Comparison of ENCODE assay signal across 23 cellular contexts in the genomic region with DNA sequence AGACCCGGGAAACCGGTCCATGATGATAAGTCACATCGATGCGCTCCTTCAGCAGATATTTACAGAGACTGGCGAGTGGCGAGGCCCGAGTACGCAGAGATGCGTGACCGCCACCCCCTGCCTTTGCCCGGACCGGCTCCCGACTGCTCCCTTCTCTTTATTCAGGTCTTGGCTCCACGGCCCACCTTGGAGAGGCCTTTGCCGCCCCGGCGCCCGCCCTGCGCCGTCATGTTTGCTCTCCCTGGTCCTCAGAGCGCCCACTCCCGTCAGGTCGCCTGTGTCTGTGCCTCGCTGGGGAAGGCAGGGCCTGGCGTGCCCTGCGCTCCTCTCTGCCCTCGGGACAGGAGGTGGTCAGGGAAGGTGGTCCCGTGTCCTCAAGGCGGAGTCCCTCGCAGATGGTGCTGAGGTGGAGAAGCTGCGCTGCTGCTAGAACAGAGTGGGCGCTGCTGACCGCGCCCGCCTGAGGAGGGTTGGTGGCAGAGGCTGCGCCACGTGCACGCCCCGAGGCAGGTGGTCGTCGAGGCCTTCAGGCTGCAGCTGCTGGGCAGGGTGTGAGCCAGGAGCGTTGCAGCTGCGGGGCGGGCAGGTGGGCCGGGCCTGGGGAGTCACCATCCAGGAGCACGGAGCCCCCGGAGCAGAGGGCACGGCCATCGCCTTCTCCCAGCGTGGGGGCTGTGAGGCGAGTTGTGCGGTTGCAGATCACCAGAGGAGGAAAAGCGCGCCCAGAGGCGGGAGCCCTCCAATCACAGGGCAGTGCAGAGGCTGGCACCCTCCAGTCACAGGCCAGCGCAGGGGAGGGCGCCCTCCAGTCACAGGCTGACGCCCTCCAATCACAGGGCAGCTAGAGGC.
"Had no signal": no experiment of that assay in that cellular context is flagged by ENCODE, and none has a peak within 500 bp of the region (broad histone marks: within the 10 kb centered on the region; RNA-seq: fewer than 3 reads in every experiment).

No MANE protein-coding gene starts in this region.

- H3K4me1 ChIP-seq: breast epithelium, heart left ventricle, tibial artery had no signal

- ATAC-seq: naive thymus-derived CD4-positive, alpha-beta T cell had no signal

- H3K4me3 ChIP-seq: breast epithelium, coronary artery, heart left ventricle, lung, tibial artery had no signal

- H3K27ac Mint-ChIP-seq: activated naive CD8-positive, alpha-beta T cell treated with anti-CD3 and anti-CD28 coated beads for 36 hours; naive thymus-derived CD4-positive, alpha-beta T cell had no signal

- H3K36me3 ChIP-seq: breast epithelium had no signal

- H3K4me3 Mint-ChIP-seq: activated naive CD8-positive, alpha-beta T cell treated with anti-CD3 and anti-CD28 coated beads for 36 hours; naive thymus-derived CD4-positive, alpha-beta T cell; neural crest cell had no signal

- FAIRE-seq: islet of Langerhans, urothelium cell line had no signal

- H3K9me3 ChIP-seq: breast epithelium, heart left ventricle, tibial artery had no signal

- H3K27me3 ChIP-seq: breast epithelium, heart left ventricle, tibial artery had no signal

- H3K27me3 Mint-ChIP-seq: activated naive CD8-positive, alpha-beta T cell treated with anti-CD3 and anti-CD28 coated beads for 36 hours; naive thymus-derived CD4-positive, alpha-beta T cell had no signal

- H3K9me3 Mint-ChIP-seq: activated naive CD8-positive, alpha-beta T cell treated with anti-CD3 and anti-CD28 coated beads for 36 hours; naive thymus-derived CD4-positive, alpha-beta T cell; neural crest cell had no signal

- H3K27ac ChIP-seq: breast epithelium, coronary artery, epithelial cell of prostate, heart left ventricle, tibial artery, WERI-Rb-1 had no signal

- H3K36me3 Mint-ChIP-seq: activated naive CD8-positive, alpha-beta T cell treated with anti-CD3 and anti-CD28 coated beads for 36 hours had no signal

- DNase-seq: activated CD4-positive, alpha-beta T cell treated with anti-CD3 and anti-CD28 coated beads for 1 hour; activated CD4-positive, alpha-beta T cell treated with anti-CD3 and anti-CD28 coated beads, Interleukin-2, amount 50 U/mL, for 1 hour; activated CD8-positive, alpha-beta memory T cell treated with anti-CD3 and anti-CD28 coated beads for 24 hours; activated naive CD4-positive, alpha-beta T cell treated with Interleukin-2 at 50 U/mL for 16 hours; activated naive CD8-positive, alpha-beta T cell treated with anti-CD3 and anti-CD28 coated beads for 36 hours; activated T-cell treated with anti-CD3 and anti-CD28 coated beads, Interleukin-2, amount 50 U/mL, for 48 hours; cerebellar nuclear complex; heart left ventricle; naive thymus-derived CD4-positive, alpha-beta T cell; occipital lobe; stimulated activated CD4-positive, alpha-beta T cell treated with anti-CD3 and anti-CD28 coated beads, Interleukin-2, amount 100 ng/mL, for 48 hours; stimulated activated CD8-positive, alpha-beta memory T cell treated with anti-CD3 and anti-CD28 coated beads, Interleukin-4, amount 100 ng/mL, for 48 hours; stimulated activated naive CD4-positive, alpha-beta T cell; T-helper 2 cell; tibial artery had no signal

- H3K4me1 Mint-ChIP-seq: activated naive CD8-positive, alpha-beta T cell treated with anti-CD3 and anti-CD28 coated beads for 36 hours; neural crest cell had no signal
